22 cellular contexts compared by ENCODE assay signal in the genomic region with DNA sequence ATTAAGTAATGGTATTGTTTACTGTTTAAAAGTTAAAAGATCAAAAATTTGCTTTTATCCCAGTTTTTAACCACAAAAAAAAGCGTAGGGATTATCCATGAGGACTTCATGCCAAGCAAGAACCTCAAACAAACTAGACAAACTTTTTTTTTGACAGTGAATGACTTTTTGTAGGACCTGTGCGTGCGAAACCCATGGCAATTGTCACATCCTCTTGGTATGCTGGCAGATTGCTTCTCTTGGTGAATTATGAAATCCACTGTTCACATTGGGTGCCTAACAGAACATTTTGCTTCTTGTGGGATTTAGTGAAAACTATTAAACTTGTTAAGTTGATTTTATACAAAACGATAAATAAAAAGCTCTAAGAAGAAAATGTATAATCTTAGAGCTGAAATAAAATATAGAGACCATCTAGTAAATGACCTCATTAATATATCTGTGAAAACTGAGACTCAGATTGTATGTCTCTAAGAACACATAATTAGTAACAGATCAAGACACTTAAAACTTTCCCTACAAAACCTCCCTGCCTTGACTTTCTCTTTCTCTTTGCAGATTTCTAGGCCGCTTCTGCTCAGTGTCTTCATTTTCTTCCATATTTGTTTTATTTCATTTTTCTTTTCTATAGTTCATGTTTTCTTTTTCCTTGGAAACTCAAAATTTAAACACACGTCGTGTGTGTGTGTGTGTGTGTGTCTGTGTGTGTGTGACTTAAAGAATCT.
DNase-seq lines count a peak whose midpoint lies in the region; ATAC-seq, FAIRE-seq and TF ChIP-seq lines count a peak whose summit lies in the region.
"Had no signal": no experiment of that assay in that cellular context is flagged by ENCODE, and none has a peak within 500 bp of the region (broad histone marks: within the 10 kb centered on the region; RNA-seq: fewer than 3 reads in every experiment).

No MANE protein-coding gene starts in this region.

- no peak overlapping the region for H3K9ac ChIP-seq in GM12878 (ENCODE audit: control insufficient read depth, insufficient read depth, low read length)

- in situ Hi-C loops in GM12878 (cut with MboI) = no loop called here

- RAD21 ChIA-PET in GM12878 (lab: Charles Lee; ENCODE audit: unreplicated experiment) = interaction anchor here (0.7 to 1.7 kb wide), 6 partner anchors 12 to 1044 kb away, joined by 3 to 7 read pairs (median 3); no protein-coding TSS in a partner anchor

- TF ChIP-seq EP300 in GM12878 (IDR thresholded peaks at IDR 0.05; ENCODE audit: borderline replicate concordance in 1 of 2, control insufficient read depth in 1 of 2, low read depth in 2 of 2, low read length in 2 of 2) = no peak

- H3K36me3 ChIP-seq in GM12878 (ENCODE audit: control insufficient read depth in 2 of 2, insufficient read depth in 2 of 2, low read length in 1 of 2) (peaks cover 6 to 9% of the 10 kb centered on the region in 2 experiments), right lobe of liver (peaks cover 0 to 22% (median 4%) of the 10 kb centered on the region in 4 donors)

- H3K27ac ChIP-seq in GM12878 (ENCODE audit: control insufficient read depth, insufficient read depth) (no peak overlapping the region), right lobe of liver (no peak overlapping the region)
- H3K27ac ChIP-seq: colonic mucosa, gastrocnemius medialis, psoas muscle had no signal

- no peak for TF ChIP-seq POLR2A in GM12878 (IDR thresholded peaks at IDR 0.05; ENCODE audit: low read depth, low read length)
- no peak for TF ChIP-seq POLR2A in right lobe of liver (IDR thresholded peaks at IDR 0.05)

- BruUV-seq in GM12878 (replicated peaks; lab: Mats Ljungman, UMichigan) = no TSS peak

- H3K9me3 ChIP-seq in GM12878 (replicated peaks; ENCODE audit: control insufficient read depth, insufficient read depth, low read length) (no peaks in the 10 kb centered on the region), right lobe of liver (no peaks in the 10 kb centered on the region)
- H3K9me3 ChIP-seq: colonic mucosa, gastrocnemius medialis, psoas muscle had no signal

- H2AFZ ChIP-seq in GM12878 (ENCODE audit: control insufficient read depth, low read depth, low read length) = no peak overlapping the region

- TF ChIP-seq CTCF in GM12878 (IDR thresholded peaks at IDR 0.05 in 2 of 3, conservative IDR thresholded peaks at IDR 0.05 in 1 of 3; ENCODE audit: control insufficient read depth in 2 of 3, extremely low read depth in 1 of 3, insufficient read depth in 1 of 3, low read depth in 3 of 3, low read length in 3 of 3) (no peak), right lobe of liver (IDR thresholded peaks at IDR 0.05) (no peak)

- CTCF ChIA-PET in GM12878 (lab: Yijun Ruan, JAX) = interaction anchor here (0.8 to 1.8 kb wide), 4 partner anchors 11 to 142 kb away, joined by 3 to 11 read pairs (median 4); no protein-coding TSS in a partner anchor

- H3K4me3 ChIP-seq in GM12878 (no peak overlapping the region), right lobe of liver (no peak overlapping the region)
- H3K4me3 ChIP-seq: colonic mucosa, gastrocnemius medialis, psoas muscle had no signal

- no peak for FAIRE-seq in GM12878 (lab: Jason Lieb, UNC)
- FAIRE-seq: endothelial cell of umbilical vein, HepG2, RCC 7860, small intestine had no signal

- POLR2A ChIA-PET in GM12878 (lab: Charles Lee) = interaction anchor here (1.1 to 1.4 kb wide), 2 partner anchors 12 to 13 kb away, joined by 3 to 7 read pairs; no protein-coding TSS in a partner anchor

- H3K27me3 ChIP-seq in GM12878 (replicated peaks in 1 of 2; ENCODE audit: control insufficient read depth in 2 of 2, insufficient read depth in 2 of 2, low read length in 1 of 2) (no peaks in the 10 kb centered on the region), right lobe of liver (no peaks in the 10 kb centered on the region)
- H3K27me3 ChIP-seq: colonic mucosa, gastrocnemius medialis had no signal

- WGBS in GM12878 (ENCODE audit: insufficient coverage, insufficient replicate concordance, low lambda C conversion rate, missing lambda C conversion rate) = 83% methylated on average over 7 of the region's 7 CpGs
- 80% methylated on average over 7 of the region's 7 CpGs for WGBS in right lobe of liver (ENCODE audit: insufficient coverage, low coverage, low lambda C conversion rate, missing lambda C conversion rate)

- TF ChIP-seq RAD21 in GM12878 (IDR thresholded peaks at IDR 0.05; ENCODE audit: insufficient read depth, low read depth, low read length) = no peak

- SMC1A ChIA-PET in GM12878 (lab: Charles Lee; ENCODE audit: uncharacterized antibody, unreplicated experiment) = interaction anchor here (0.6 to 2.9 kb wide), 9 partner anchors 8 to 345 kb away, joined by 3 to 12 read pairs (median 5); no protein-coding TSS in a partner anchor

- H3K4me2 ChIP-seq in GM12878 (ENCODE audit: control insufficient read depth, insufficient read depth) = no peak overlapping the region

- no peak for ATAC-seq in GM12878
- ATAC-seq in right lobe of liver = no peak
- no peak for ATAC-seq in HG03095 (IDR thresholded peaks at IDR 0.05; ENCODE audit: unreplicated experiment)
- ATAC-seq: activated T-helper 17 cell treated with anti-CD3 and anti-CD28 coated beads, Interleukin-2, amount 50 U/mL, for 72 hours; HepG2; psoas muscle had no signal

- intact Hi-C loops in GM12878 (cut with micrococcal nuclease; ENCODE audit: unreplicated experiment) (no loop called here), right lobe of liver (cut with DNase I) (no loop called here)

- peaks cover 31% of the 10 kb centered on the region for H3K4me1 ChIP-seq in GM12878 (ENCODE audit: control insufficient read depth, insufficient read depth, low read length)
- no peaks in the 10 kb centered on the region for H3K4me1 ChIP-seq in right lobe of liver
- H3K4me1 ChIP-seq: colonic mucosa, psoas muscle had no signal

- DNase-seq in AML-193 (lab: John Stamatoyannopoulos, UW) (peak; percentile 60 to 73), LHCN-M2 (ENCODE audit: low read depth) (peak; percentile 37), GM12878 (ENCODE audit: low read depth, low spot score) (no peak), myocyte (ENCODE audit: low read depth) (peak; percentile 44), hippocampal formation (lab: John Stamatoyannopoulos, UW) (no peak), right lobe of liver (no peak), glomerular visceral epithelial cell (ENCODE audit: extremely low spot score) (no peak)
- DNase-seq: activated CD4-positive, CD25-positive, alpha-beta regulatory T cell treated with anti-CD3 and anti-CD28 coated beads, Interleukin-2, amount 50 U/mL, for 72 hours; activated naive CD8-positive, alpha-beta T cell treated with anti-CD3 and anti-CD28 coated beads, Interleukin-2, amount 10 ng/mL, durations not matched to agents 7 days and 5 days; colonic mucosa; gastrocnemius medialis; HCEC 1CT; NCI-H187; psoas muscle; small intestine; stimulated activated CD4-positive, alpha-beta T cell treated with anti-CD3 and anti-CD28 coated beads, Interleukin-4, amount 100 ng/mL, for 24 hours; T1000 had no signal

- H3K79me2 ChIP-seq in GM12878 (ENCODE audit: control insufficient read depth, insufficient read depth, low read length) = no peaks in the 10 kb centered on the region

- no peaks in the 10 kb centered on the region for H4K20me1 ChIP-seq in GM12878 (ENCODE audit: control insufficient read depth, insufficient read depth)

TF ChIP-seq in GM12878, 131 proteins besides CTCF, POLR2A, EP300 and RAD21:
- no peak for TF ChIP-seq FOXK2 (IDR thresholded peaks at IDR 0.05)
- TF ChIP-seq, protein P1, sequence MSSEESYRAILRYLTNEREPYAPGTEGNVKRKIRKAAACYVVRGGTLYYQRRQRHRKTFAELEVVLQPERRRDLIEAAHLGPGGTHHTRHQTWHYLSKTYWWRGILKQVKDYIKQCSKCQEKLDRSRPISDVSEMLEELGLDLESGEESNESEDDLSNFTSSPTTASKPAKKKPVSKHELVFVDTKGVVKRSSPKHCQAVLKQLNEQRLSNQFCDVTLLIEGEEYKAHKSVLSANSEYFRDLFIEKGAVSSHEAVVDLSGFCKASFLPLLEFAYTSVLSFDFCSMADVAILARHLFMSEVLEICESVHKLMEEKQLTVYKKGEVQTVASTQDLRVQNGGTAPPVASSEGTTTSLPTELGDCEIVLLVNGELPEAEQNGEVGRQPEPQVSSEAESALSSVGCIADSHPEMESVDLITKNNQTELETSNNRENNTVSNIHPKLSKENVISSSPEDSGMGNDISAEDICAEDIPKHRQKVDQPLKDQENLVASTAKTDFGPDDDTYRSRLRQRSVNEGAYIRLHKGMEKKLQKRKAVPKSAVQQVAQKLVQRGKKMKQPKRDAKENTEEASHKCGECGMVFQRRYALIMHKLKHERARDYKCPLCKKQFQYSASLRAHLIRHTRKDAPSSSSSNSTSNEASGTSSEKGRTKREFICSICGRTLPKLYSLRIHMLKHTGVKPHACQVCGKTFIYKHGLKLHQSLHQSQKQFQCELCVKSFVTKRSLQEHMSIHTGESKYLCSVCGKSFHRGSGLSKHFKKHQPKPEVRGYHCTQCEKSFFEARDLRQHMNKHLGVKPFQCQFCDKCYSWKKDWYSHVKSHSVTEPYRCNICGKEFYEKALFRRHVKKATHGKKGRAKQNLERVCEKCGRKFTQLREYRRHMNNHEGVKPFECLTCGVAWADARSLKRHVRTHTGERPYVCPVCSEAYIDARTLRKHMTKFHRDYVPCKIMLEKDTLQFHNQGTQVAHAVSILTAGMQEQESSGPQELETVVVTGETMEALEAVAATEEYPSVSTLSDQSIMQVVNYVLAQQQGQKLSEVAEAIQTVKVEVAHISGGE (CRISPR knock-in tag; IDR thresholded peaks at IDR 0.05) = no peak
- TF ChIP-seq, protein P2, sequence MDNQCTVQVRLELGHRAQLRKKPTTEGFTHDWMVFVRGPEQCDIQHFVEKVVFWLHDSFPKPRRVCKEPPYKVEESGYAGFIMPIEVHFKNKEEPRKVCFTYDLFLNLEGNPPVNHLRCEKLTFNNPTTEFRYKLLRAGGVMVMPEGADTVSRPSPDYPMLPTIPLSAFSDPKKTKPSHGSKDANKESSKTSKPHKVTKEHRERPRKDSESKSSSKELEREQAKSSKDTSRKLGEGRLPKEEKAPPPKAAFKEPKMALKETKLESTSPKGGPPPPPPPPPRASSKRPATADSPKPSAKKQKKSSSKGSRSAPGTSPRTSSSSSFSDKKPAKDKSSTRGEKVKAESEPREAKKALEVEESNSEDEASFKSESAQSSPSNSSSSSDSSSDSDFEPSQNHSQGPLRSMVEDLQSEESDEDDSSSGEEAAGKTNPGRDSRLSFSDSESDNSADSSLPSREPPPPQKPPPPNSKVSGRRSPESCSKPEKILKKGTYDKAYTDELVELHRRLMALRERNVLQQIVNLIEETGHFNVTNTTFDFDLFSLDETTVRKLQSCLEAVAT (IDR thresholded peaks at IDR 0.05) = peak; percentile 67
- peak; percentile 59 for TF ChIP-seq ATF7 (IDR thresholded peaks at IDR 0.05; ENCODE audit: low read depth)
- 0 out of 2 replicates have a peak, but pooled peaks have one; percentile 9 for TF ChIP-seq TCF7 (IDR thresholded peaks at IDR 0.05; ENCODE audit: borderline replicate concordance)

Comparison
In these comparisons a context has a peak if more than half of its experiments do, and no peak if none do; other contexts are left out.
1. DNase-seq: peak in AML-193 (2 of 2), LHCN-M2 (single experiment) and myocyte (single experiment); none in GM12878 (single experiment), hippocampal formation (0 of 2), right lobe of liver (0 of 3) and glomerular visceral epithelial cell (single experiment).